In genomic region chr14:75399819-75400678, GRCh38 we compare ENCODE assay signal across 1 cellular context.
TF ChIP-seq lines count a peak whose summit lies in the region.

No MANE protein-coding gene starts in this region.

TF ChIP-seq in GM23338, 12 proteins besides CTCF, POLR2A, EP300 and RAD21 (continued from another document):
- TF ChIP-seq ETS1 (IDR thresholded peaks at IDR 0.05) (no peak), CREB1 (CRISPR knock-in tag; IDR thresholded peaks at IDR 0.05; ENCODE audit: low read depth) (no peak)
